12 cellular contexts compared by ENCODE assay signal in the genomic region with DNA sequence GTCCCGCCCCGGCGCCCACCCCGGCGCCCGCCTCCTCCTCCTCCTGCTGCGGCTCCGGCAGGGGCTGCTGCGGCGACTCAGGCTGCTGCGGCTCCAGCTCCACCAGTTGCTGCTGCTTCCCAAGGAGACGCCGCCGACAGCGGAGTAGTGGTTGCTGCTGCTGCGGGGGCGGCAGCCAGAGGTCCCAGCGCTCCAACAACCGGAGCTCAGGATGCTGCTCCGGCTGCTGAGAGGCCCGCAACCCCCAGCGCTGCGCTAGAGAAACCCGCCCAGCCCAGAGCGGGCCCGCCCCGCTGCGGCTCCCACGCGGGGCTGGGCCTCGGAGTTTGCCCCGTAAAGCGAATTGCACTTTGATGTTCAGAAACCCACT. TPM values are rescaled to one million over a fixed set of nuclear protein-coding genes. Genes with fewer than 3 reads are reported as not detected.
DNase-seq lines count a peak whose midpoint lies in the region; ATAC-seq and TF ChIP-seq lines count a peak whose summit lies in the region.
"Had no signal": no experiment of that assay in that cellular context is flagged by ENCODE, and none has a peak within 500 bp of the region (broad histone marks: within the 10 kb centered on the region; RNA-seq: fewer than 3 reads in every experiment).

No MANE protein-coding gene starts in this region.

- H3K27ac ChIP-seq in ascending aorta (no peak overlapping the region), iPS-20b (ENCODE audit: low read length) (no peak overlapping the region), subcutaneous abdominal adipose tissue (ENCODE audit: low read depth, low read length) (no peak overlapping the region)
- H3K27ac ChIP-seq in CD4-positive, alpha-beta memory T cell (ENCODE audit: low read depth, low read length): no peak overlapping the region
- H3K27ac ChIP-seq: lower lobe of right lung, sigmoid colon had no signal

- ATAC-seq in activated CD4-positive, alpha-beta T cell treated with anti-CD3 and anti-CD28 coated beads for 36 hours: no peak
- ATAC-seq in HG03280 (IDR thresholded peaks at IDR 0.05; ENCODE audit: unreplicated experiment): no peak
- ATAC-seq: activated CD8-positive, alpha-beta memory T cell treated with anti-CD3 and anti-CD28 coated beads, Interleukin-2, amount 10 ng/mL, durations not matched to agents 7 days and 5 days had no signal

- H3K4me1 Mint-ChIP-seq in activated CD4-positive, alpha-beta T cell treated with anti-CD3 and anti-CD28 coated beads for 36 hours: peaks cover 9% of the 10 kb centered on the region
- H3K4me1 Mint-ChIP-seq in CD4-positive, alpha-beta memory T cell: peaks cover 4 to 11% (median 6%) of the 10 kb centered on the region in 4 donors
- H3K4me1 Mint-ChIP-seq: activated CD8-positive, alpha-beta memory T cell treated with anti-CD3 and anti-CD28 coated beads, Interleukin-2, amount 10 ng/mL, durations not matched to agents 7 days and 5 days had no signal

- DNase-seq in activated CD4-positive, alpha-beta T cell treated with anti-CD3 and anti-CD28 coated beads for 36 hours: peak; percentile 20
- no peak for DNase-seq in activated CD4-positive, alpha-beta T cell treated with anti-CD3 and anti-CD28 coated beads, Interleukin-2, amount 50 U/mL, for 1 hour
- DNase-seq in ascending aorta (ENCODE audit: low spot score in 2 of 2): no peak
- no peak for DNase-seq in CD4-positive, alpha-beta memory T cell
- no peak for DNase-seq in NCI-H345 (lab: John Stamatoyannopoulos, UW)
- DNase-seq: ACHN; activated CD8-positive, alpha-beta memory T cell treated with anti-CD3 and anti-CD28 coated beads, Interleukin-2, amount 10 ng/mL, durations not matched to agents 7 days and 5 days; lower lobe of right lung; sigmoid colon had no signal

- no peak overlapping the region for H3K27ac Mint-ChIP-seq in activated CD4-positive, alpha-beta T cell treated with anti-CD3 and anti-CD28 coated beads for 36 hours
- H3K27ac Mint-ChIP-seq in CD4-positive, alpha-beta memory T cell: no peak overlapping the region
- H3K27ac Mint-ChIP-seq: activated CD8-positive, alpha-beta memory T cell treated with anti-CD3 and anti-CD28 coated beads, Interleukin-2, amount 10 ng/mL, durations not matched to agents 7 days and 5 days had no signal

- H3K27me3 ChIP-seq in ascending aorta: no peaks in the 10 kb centered on the region
- peaks cover 41% of the 10 kb centered on the region for H3K27me3 ChIP-seq in iPS-20b (ENCODE audit: insufficient read depth, low read length)
- H3K27me3 ChIP-seq in subcutaneous abdominal adipose tissue (ENCODE audit: control insufficient read depth in 5 of 5, insufficient read depth in 4 of 5, low read length in 5 of 5): peaks cover 28 to 48% (median 35%) of the 10 kb centered on the region in 5 donors
- H3K27me3 ChIP-seq in CD4-positive, alpha-beta memory T cell (ENCODE audit: insufficient read depth, low read length): peaks cover 30% of the 10 kb centered on the region

- POLR2A ChIA-PET in activated CD4-positive, alpha-beta T cell treated with anti-CD3 and anti-CD28 coated beads for 36 hours (lab: Charles Lee): no interaction called here
- POLR2A ChIA-PET in CD4-positive, alpha-beta memory T cell (lab: Charles Lee; ENCODE audit: partially characterized antibody): no interaction called here

- intact Hi-C loops in activated CD4-positive, alpha-beta T cell treated with anti-CD3 and anti-CD28 coated beads for 36 hours (cut with DNase I, micrococcal nuclease): no loop called here
- intact Hi-C loops in ascending aorta (cut with DNase I): no loop called here
- intact Hi-C loops in CD4-positive, alpha-beta memory T cell (cut with micrococcal nuclease): no loop called here

- peaks cover 54% of the 10 kb centered on the region for H3K27me3 Mint-ChIP-seq in activated CD4-positive, alpha-beta T cell treated with anti-CD3 and anti-CD28 coated beads for 36 hours
- peaks cover 48 to 50% of the 10 kb centered on the region in 2 donors for H3K27me3 Mint-ChIP-seq in CD4-positive, alpha-beta memory T cell

- CTCF ChIA-PET in activated CD4-positive, alpha-beta T cell treated with anti-CD3 and anti-CD28 coated beads for 36 hours (lab: Charles Lee): interaction anchor here (1.0 kb wide), 1 partner anchor 16 kb away, joined by 4 read pairs; no protein-coding TSS in a partner anchor
- CTCF ChIA-PET in CD4-positive, alpha-beta memory T cell (lab: Charles Lee; ENCODE audit: partially characterized antibody): no interaction called here

- H3K9ac ChIP-seq in iPS-20b (ENCODE audit: low read depth, low read length) (no peak overlapping the region), subcutaneous abdominal adipose tissue (ENCODE audit: low read length in 5 of 5) (no peak overlapping the region)

- no peak overlapping the region for H3K4me3 Mint-ChIP-seq in activated CD4-positive, alpha-beta T cell treated with anti-CD3 and anti-CD28 coated beads for 36 hours
- H3K4me3 Mint-ChIP-seq in CD4-positive, alpha-beta memory T cell: peak overlapping the region in 2 of 8 donors; percentile 33 to 55
- H3K4me3 Mint-ChIP-seq: activated CD8-positive, alpha-beta memory T cell treated with anti-CD3 and anti-CD28 coated beads, Interleukin-2, amount 10 ng/mL, durations not matched to agents 7 days and 5 days had no signal

- no peaks in the 10 kb centered on the region for H3K9me3 Mint-ChIP-seq in activated CD4-positive, alpha-beta T cell treated with anti-CD3 and anti-CD28 coated beads for 36 hours (ENCODE audit: low read depth)
- H3K9me3 Mint-ChIP-seq in CD4-positive, alpha-beta memory T cell: peaks cover 0 to 3% (median 0%) of the 10 kb centered on the region in 8 donors

- TF ChIP-seq CTCF in ascending aorta (IDR thresholded peaks at IDR 0.05): no peak

- H3K9me3 ChIP-seq in ascending aorta (no peaks in the 10 kb centered on the region), iPS-20b (ENCODE audit: insufficient read depth, low read depth, low read length) (peaks cover 74% of the 10 kb centered on the region), subcutaneous abdominal adipose tissue (ENCODE audit: control insufficient read depth in 5 of 5, low read length in 5 of 5) (no peaks in the 10 kb centered on the region)
- no peaks in the 10 kb centered on the region for H3K9me3 ChIP-seq in CD4-positive, alpha-beta memory T cell (ENCODE audit: control insufficient read depth in 1 of 2, low read length in 2 of 2)
- H3K9me3 ChIP-seq: lower lobe of right lung, sigmoid colon had no signal

- H3K36me3 Mint-ChIP-seq in activated CD4-positive, alpha-beta T cell treated with anti-CD3 and anti-CD28 coated beads for 36 hours (ENCODE audit: low read depth): no peaks in the 10 kb centered on the region
- no peaks in the 10 kb centered on the region for H3K36me3 Mint-ChIP-seq in CD4-positive, alpha-beta memory T cell
- H3K36me3 Mint-ChIP-seq: activated CD8-positive, alpha-beta memory T cell treated with anti-CD3 and anti-CD28 coated beads, Interleukin-2, amount 10 ng/mL, durations not matched to agents 7 days and 5 days had no signal

- H3K36me3 ChIP-seq in ascending aorta: no peaks in the 10 kb centered on the region
- no peaks in the 10 kb centered on the region for H3K36me3 ChIP-seq in iPS-20b (ENCODE audit: insufficient read depth, low read depth, low read length)
- H3K36me3 ChIP-seq in subcutaneous abdominal adipose tissue (ENCODE audit: control insufficient read depth in 5 of 5, insufficient read depth in 5 of 5, low read length in 5 of 5): no peaks in the 10 kb centered on the region
- no peaks in the 10 kb centered on the region for H3K36me3 ChIP-seq in CD4-positive, alpha-beta memory T cell (ENCODE audit: insufficient read depth, low read length)
- H3K36me3 ChIP-seq: lower lobe of right lung, sigmoid colon had no signal

- peaks cover 0 to 4% of the 10 kb centered on the region in 2 donors for H3K4me1 ChIP-seq in ascending aorta
- H3K4me1 ChIP-seq in iPS-20b (ENCODE audit: insufficient read depth, low read length): no peaks in the 10 kb centered on the region
- peaks cover 0 to 13% (median 8%) of the 10 kb centered on the region in 5 donors for H3K4me1 ChIP-seq in subcutaneous abdominal adipose tissue (ENCODE audit: control insufficient read depth in 5 of 5, insufficient read depth in 5 of 5, low read length in 5 of 5)
- no peaks in the 10 kb centered on the region for H3K4me1 ChIP-seq in CD4-positive, alpha-beta memory T cell (ENCODE audit: insufficient read depth, low read length)

- H3K4me3 ChIP-seq in ascending aorta: peak overlapping the region; percentile 10 to 45
- peak overlapping the region; percentile 50; the same call in 1 of the 2 replicates for H3K4me3 ChIP-seq in iPS-20b (ENCODE audit: low read length)
- H3K4me3 ChIP-seq in subcutaneous abdominal adipose tissue (ENCODE audit: low read depth in 1 of 5, low read length in 5 of 5): peak overlapping the region in 4 of 5 donors; percentile 9 to 36 (median 28)
- no peak overlapping the region for H3K4me3 ChIP-seq in CD4-positive, alpha-beta memory T cell (ENCODE audit: low read length in 2 of 2)
- H3K4me3 ChIP-seq: lower lobe of right lung had no signal

RNA-seq across cellular contexts. Expression of a gene that starts 1.2 kb away (rescaled TPM):
- not detected for total RNA-seq in activated CD4-positive, alpha-beta T cell treated with anti-CD3 and anti-CD28 coated beads for 36 hours
- not detected for total RNA-seq in ascending aorta
- total RNA-seq in CD4-positive, alpha-beta memory T cell: not detected
- polyA plus RNA-seq in CD4-positive, alpha-beta memory T cell: not detected
- total RNA-seq: activated CD8-positive, alpha-beta memory T cell treated with anti-CD3 and anti-CD28 coated beads, Interleukin-2, amount 10 ng/mL, durations not matched to agents 7 days and 5 days; lower lobe of right lung; sigmoid colon had no signal

RNA-seq across cellular contexts. Expression of a gene that starts 4.8 kb away (rescaled TPM):
- not detected for total RNA-seq in activated CD4-positive, alpha-beta T cell treated with anti-CD3 and anti-CD28 coated beads for 36 hours
- total RNA-seq in ascending aorta: not detected
- total RNA-seq in CD4-positive, alpha-beta memory T cell: not detected
- polyA plus RNA-seq in CD4-positive, alpha-beta memory T cell: not detected
- total RNA-seq: activated CD8-positive, alpha-beta memory T cell treated with anti-CD3 and anti-CD28 coated beads, Interleukin-2, amount 10 ng/mL, durations not matched to agents 7 days and 5 days; lower lobe of right lung; sigmoid colon had no signal
- polyA plus RNA-seq: sigmoid colon had no signal

RNA-seq across cellular contexts. Expression of a gene that starts 51.1 kb away (rescaled TPM):
- total RNA-seq in activated CD4-positive, alpha-beta T cell treated with anti-CD3 and anti-CD28 coated beads for 36 hours: not detected
- total RNA-seq in ascending aorta: not detected
- total RNA-seq in CD4-positive, alpha-beta memory T cell: not detected
- polyA plus RNA-seq in CD4-positive, alpha-beta memory T cell: not detected
- total RNA-seq: activated CD8-positive, alpha-beta memory T cell treated with anti-CD3 and anti-CD28 coated beads, Interleukin-2, amount 10 ng/mL, durations not matched to agents 7 days and 5 days; lower lobe of right lung; sigmoid colon had no signal
- polyA plus RNA-seq: sigmoid colon had no signal

Comparison
In these comparisons a context has a peak if more than half of its experiments do, and no peak if none do; other contexts are left out.
1. H3K4me3 ChIP-seq: peak in ascending aorta (2 of 2), iPS-20b (single experiment) and subcutaneous abdominal adipose tissue (4 of 5); none in CD4-positive, alpha-beta memory T cell (0 of 2).